23 cellular contexts compared by ENCODE assay signal in genomic region chr10:126536656-126537055, GRCh38.
"Had no signal": no experiment of that assay in that cellular context is flagged by ENCODE, and none has a peak within 500 bp of the region (broad histone marks: within the 10 kb centered on the region; RNA-seq: fewer than 3 reads in every experiment).

No MANE protein-coding gene starts in this region.

- H3K9me3 ChIP-seq: left lung, lower lobe of right lung, neutrophil, right atrium auricular region, right lobe of liver, tibial nerve, vagina had no signal

- H3K27ac ChIP-seq: left lung, lower lobe of right lung, neural progenitor cell, neutrophil, right atrium auricular region, right lobe of liver, tibial nerve, vagina had no signal

- H3K36me3 ChIP-seq: left lung, lower lobe of right lung, neural progenitor cell, neutrophil, right atrium auricular region, right lobe of liver, tibial nerve, vagina had no signal

- ATAC-seq: left colon; natural killer cell; right lobe of liver; stimulated activated memory B cell treated with anti-CD40 and anti-IgM and Interleukin-4, amounts not matched to agents 10 μg/mL and 1 μg/mL and 100 μg/mL, for 72 hours had no signal

- H3K4me2 ChIP-seq: neural progenitor cell, smooth muscle cell had no signal

- H3K4me1 ChIP-seq: left lung, lower lobe of right lung, neural progenitor cell, right atrium auricular region, right lobe of liver, tibial nerve, vagina had no signal

- H3K27me3 ChIP-seq: left lung, neural progenitor cell, neutrophil, right atrium auricular region, right lobe of liver, tibial nerve, vagina had no signal

- H2AFZ ChIP-seq: neural progenitor cell had no signal

- H3K4me3 ChIP-seq: left lung, lower lobe of right lung, neural progenitor cell, right atrium auricular region, right lobe of liver, smooth muscle cell, tibial nerve, vagina had no signal

- DNase-seq: hypothalamus; immature natural killer cell; kidney; left colon; left lung; lower lobe of right lung; mammary epithelial cell; naive B cell; natural killer cell; occipital lobe; right lobe of liver; stimulated activated CD4-positive, alpha-beta T cell treated with anti-CD3 and anti-CD28 coated beads, Interleukin-1b, Interleukin-23, amount 100 ng/mL, for 48 hours; stimulated activated CD4-positive, alpha-beta T cell treated with anti-CD3 and anti-CD28 coated beads, Interleukin-2, amount 100 ng/mL, for 48 hours; stimulated activated CD4-positive, alpha-beta T cell treated with anti-CD3 and anti-CD28 coated beads, Interleukin-4, amount 100 ng/mL, for 4 hours; stimulated activated CD8-positive, alpha-beta memory T cell treated with anti-CD3 and anti-CD28 coated beads, Interleukin-4, amount 100 ng/mL, for 48 hours; stimulated activated naive CD4-positive, alpha-beta T cell treated with Interleukin-2 at 50 U/mL for 16 hours had no signal
